28 cellular contexts compared by ENCODE assay signal in the genomic region with DNA sequence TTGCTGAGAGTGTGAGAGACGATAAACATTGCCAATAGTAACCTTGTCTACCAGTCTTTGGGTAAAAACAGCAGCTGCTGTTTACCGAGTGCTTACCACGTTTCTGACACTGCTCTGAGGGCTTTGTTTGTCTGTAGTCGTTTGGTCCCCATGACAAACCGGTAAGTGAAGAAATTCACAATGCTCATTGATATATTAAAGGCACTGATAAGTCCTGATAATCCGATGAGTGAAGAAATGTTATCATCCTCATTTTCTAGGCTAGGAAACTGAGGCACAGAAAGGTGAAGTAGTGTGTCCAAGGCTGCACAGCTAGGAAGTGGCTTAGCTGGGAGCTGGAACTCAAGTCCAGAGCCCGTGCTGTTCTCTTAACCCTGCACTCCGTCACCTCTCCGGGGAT.
"Had no signal": no experiment of that assay in that cellular context is flagged by ENCODE, and none has a peak within 500 bp of the region (broad histone marks: within the 10 kb centered on the region; RNA-seq: fewer than 3 reads in every experiment).

No MANE protein-coding gene starts in this region.

- H3K27ac ChIP-seq: epithelial cell of prostate, ovary, testis had no signal

- H3K36me3 ChIP-seq: ovary, sigmoid colon had no signal

- H3K4me3 ChIP-seq: body of pancreas, ovary, sigmoid colon, smooth muscle cell, testis had no signal

- H3K9me3 ChIP-seq: body of pancreas, ovary, sigmoid colon, testis had no signal

- FAIRE-seq: colon, endometrium, frontal cortex, islet of Langerhans, urothelium cell line had no signal

- DNase-seq: activated CD4-positive, alpha-beta T cell treated with anti-CD3 and anti-CD28 coated beads for 36 hours; activated CD4-positive, CD25-positive, alpha-beta regulatory T cell; activated CD8-positive, alpha-beta memory T cell treated with anti-CD3 and anti-CD28 coated beads, Interleukin-2, amount 10 ng/mL, durations not matched to agents 7 days and 5 days; activated CD8-positive, alpha-beta T cell treated with anti-CD3 and anti-CD28 coated beads, Interleukin-2, amount 10 ng/mL, durations not matched to agents 7 days and 5 days; activated naive CD4-positive, alpha-beta T cell; activated T-cell treated with anti-CD3 and anti-CD28 coated beads, Interleukin-2, amount 50 U/mL, for 72 hours; aorta; body of pancreas; effector CD8-positive, alpha-beta T cell; midbrain; naive thymus-derived CD4-positive, alpha-beta T cell; ovary; retina; sigmoid colon; stimulated activated CD4-positive, alpha-beta T cell treated with anti-CD3 and anti-CD28 coated beads, Interleukin-1b, Interleukin-23, amount 100 ng/mL, for 48 hours; stimulated activated CD4-positive, alpha-beta T cell treated with anti-CD3 and anti-CD28 coated beads, Interleukin-4, amount 100 ng/mL, for 4 hours; stimulated activated CD8-positive, alpha-beta memory T cell treated with anti-CD3 and anti-CD28 coated beads, Interleukin-4, amount 100 ng/mL, for 48 hours; testis; trophoblast cell had no signal

- H3K27me3 ChIP-seq: body of pancreas, ovary, sigmoid colon, testis had no signal

- ATAC-seq: activated CD4-positive, alpha-beta T cell treated with anti-CD3 and anti-CD28 coated beads for 36 hours; activated CD8-positive, alpha-beta memory T cell treated with anti-CD3 and anti-CD28 coated beads, Interleukin-2, amount 10 ng/mL, durations not matched to agents 7 days and 5 days; activated CD8-positive, alpha-beta T cell treated with anti-CD3 and anti-CD28 coated beads, Interleukin-2, amount 10 ng/mL, durations not matched to agents 7 days and 5 days; activated naive CD4-positive, alpha-beta T cell treated with anti-CD3 and anti-CD28 coated beads, Interleukin-2, amount 50 U/mL, for 72 hours; activated T-cell treated with anti-CD3 and anti-CD28 coated beads, Interleukin-2, amount 50 U/mL, for 72 hours; body of pancreas; naive thymus-derived CD4-positive, alpha-beta T cell; stimulated activated memory B cell treated with anti-CD40 and anti-IgM and Interleukin-4, amounts not matched to agents 10 μg/mL and 1 μg/mL and 100 μg/mL, for 72 hours had no signal

- H3K4me2 ChIP-seq: smooth muscle cell had no signal
